In genomic region chr22:50010676-50011446, GRCh38 we compare ENCODE assay signal across 12 cellular contexts. TPM values are rescaled to one million over a fixed set of nuclear protein-coding genes. Genes with fewer than 3 reads are reported as not detected.
DNase-seq lines count a peak whose midpoint lies in the region; ATAC-seq, FAIRE-seq and TF ChIP-seq lines count a peak whose summit lies in the region.
"Had no signal": no experiment of that assay in that cellular context is flagged by ENCODE, and none has a peak within 500 bp of the region (broad histone marks: within the 10 kb centered on the region; RNA-seq: fewer than 3 reads in every experiment).

No MANE protein-coding gene starts in this region.

- no peak for TF ChIP-seq POLR2A in GM12878 (IDR thresholded peaks at IDR 0.05; ENCODE audit: low read depth, low read length)

- peaks cover 31% of the 10 kb centered on the region for H3K27me3 Mint-ChIP-seq in T-helper 17 cell

- intact Hi-C loops in GM12878 (cut with micrococcal nuclease; ENCODE audit: unreplicated experiment) (no loop called here), posterior vena cava (cut with DNase I) (loop anchor here in 1 of 2 donors (5.0 kb wide), 1 partner anchor 79 kb away; no protein-coding TSS in a partner anchor)

- peaks cover 15% of the 10 kb centered on the region for H3K4me1 ChIP-seq in GM12878 (ENCODE audit: control insufficient read depth, insufficient read depth, low read length)

- H3K27me3 ChIP-seq in GM12878 (replicated peaks in 1 of 2; ENCODE audit: control insufficient read depth in 2 of 2, insufficient read depth in 2 of 2, low read length in 1 of 2) = no peaks in the 10 kb centered on the region; a peak in 1 of 4 replicates

- peaks cover 8% of the 10 kb centered on the region for H3K4me1 Mint-ChIP-seq in T-helper 17 cell

- no peak for TF ChIP-seq EP300 in GM12878 (IDR thresholded peaks at IDR 0.05; ENCODE audit: borderline replicate concordance in 1 of 2, control insufficient read depth in 1 of 2, low read depth in 2 of 2, low read length in 2 of 2)

- peak overlapping the region; percentile 58; the same call in 1 of the 2 replicates for H3K4me3 ChIP-seq in GM12878

- ATAC-seq in T-helper 17 cell (peak; percentile 96), GM12878 (peak; percentile 82), HG03520 (IDR thresholded peaks at IDR 0.05; ENCODE audit: unreplicated experiment) (no peak), GM18907 (IDR thresholded peaks at IDR 0.05; ENCODE audit: unreplicated experiment) (no peak)

- H3K79me2 ChIP-seq in GM12878 (ENCODE audit: control insufficient read depth, insufficient read depth, low read length) = no peaks in the 10 kb centered on the region

- peak overlapping the region; percentile 80 for H3K4me3 Mint-ChIP-seq in T-helper 17 cell

- peak overlapping the region; percentile 71 for H3K27ac Mint-ChIP-seq in T-helper 17 cell

- CTCF ChIA-PET in GM12878 (lab: Yijun Ruan, JAX) = interaction anchor here (3.0 kb wide), 1 partner anchor 80 kb away, joined by 11 read pairs; no protein-coding TSS in a partner anchor

- POLR2A ChIA-PET in GM12878 (lab: Charles Lee) = interaction anchor here (1.4 kb wide), 2 partner anchors 39 to 49 kb away, joined by 3 to 6 read pairs; no protein-coding TSS in a partner anchor

- no peaks in the 10 kb centered on the region for H3K36me3 ChIP-seq in GM12878 (ENCODE audit: control insufficient read depth in 2 of 2, insufficient read depth in 2 of 2, low read length in 1 of 2)

- no peaks in the 10 kb centered on the region for H4K20me1 ChIP-seq in GM12878 (ENCODE audit: control insufficient read depth, insufficient read depth)

- no TSS peak for BruUV-seq in GM12878 (replicated peaks; lab: Mats Ljungman, UMichigan)

- DNase-seq in D721Med (ENCODE audit: insufficient read length, low spot score) (peak; percentile 6), T-helper 17 cell (peak; percentile 66 to 71 (median 68)), GM12878 (ENCODE audit: low read depth, low spot score) (no peak), posterior vena cava (ENCODE audit: low spot score) (peak; percentile 64), GM19240 (ENCODE audit: insufficient read length, low spot score) (no peak), NCI-H2107 treated with DMSO at 0.1 percent for 48 hours (lab: John Stamatoyannopoulos, UW; ENCODE audit: unreplicated experiment) (no peak)
- DNase-seq: NCI-H526 treated with DMSO at 0.1 percent for 48 hours had no signal

- SMC1A ChIA-PET in GM12878 (lab: Charles Lee; ENCODE audit: uncharacterized antibody, unreplicated experiment) = no interaction called here

- no peaks in the 10 kb centered on the region for H3K9me3 ChIP-seq in T-helper 17 cell (ENCODE audit: control insufficient read depth, low read length, poor library complexity, severe bottlenecking)
- H3K9me3 ChIP-seq in GM12878 (replicated peaks; ENCODE audit: control insufficient read depth, insufficient read depth, low read length) = no peaks in the 10 kb centered on the region

- H3K4me2 ChIP-seq in GM12878 (ENCODE audit: control insufficient read depth, insufficient read depth) = peak overlapping the region; percentile 59

- no peak for TF ChIP-seq RAD21 in GM12878 (IDR thresholded peaks at IDR 0.05; ENCODE audit: insufficient read depth, low read depth, low read length)

- H2AFZ ChIP-seq in GM12878 (ENCODE audit: control insufficient read depth, low read depth, low read length) = peak overlapping the region; percentile 29

- in situ Hi-C loops in GM12878 (cut with MboI) = no loop called here

- FAIRE-seq in D721Med (lab: Jason Lieb, UNC) (no peak), GM12878 (lab: Jason Lieb, UNC) (no peak)

- no peak for TF ChIP-seq CTCF in D721Med (IDR thresholded peaks at IDR 0.05; ENCODE audit: insufficient read depth, missing control alignments)
- no peak for TF ChIP-seq CTCF in GM12878 (IDR thresholded peaks at IDR 0.05 in 2 of 3, conservative IDR thresholded peaks at IDR 0.05 in 1 of 3; ENCODE audit: control insufficient read depth in 2 of 3, extremely low read depth in 1 of 3, insufficient read depth in 1 of 3, low read depth in 3 of 3, low read length in 3 of 3)

- H3K36me3 Mint-ChIP-seq in T-helper 17 cell (ENCODE audit: low read depth) = peaks cover 2% of the 10 kb centered on the region

- peak overlapping the region; percentile 54; the same call in 1 of the 2 replicates for H3K9ac ChIP-seq in GM12878 (ENCODE audit: control insufficient read depth, insufficient read depth, low read length)

- H3K27ac ChIP-seq in GM12878 (ENCODE audit: control insufficient read depth, insufficient read depth) = peak overlapping the region; percentile 25
- H3K27ac ChIP-seq: HL-60 had no signal

- WGBS in GM12878 (ENCODE audit: insufficient coverage, insufficient replicate concordance, low lambda C conversion rate, missing lambda C conversion rate) = 14% methylated on average over 9 of the region's 61 CpGs

- RAD21 ChIA-PET in GM12878 (lab: Charles Lee; ENCODE audit: unreplicated experiment) = interaction anchor here (1.4 to 1.5 kb wide), 2 partner anchors 20 to 34 kb away, joined by 4 to 6 read pairs; no protein-coding TSS in a partner anchor

TF ChIP-seq in GM12878, 131 proteins besides CTCF, POLR2A, EP300 and RAD21 (continues in another document):
- TF ChIP-seq MEF2B (IDR thresholded peaks at IDR 0.05; ENCODE audit: partially characterized antibody, poor library complexity, severe bottlenecking) (no peak), E2F4 (IDR thresholded peaks at IDR 0.05; ENCODE audit: low read depth, low read length) (no peak)

RNA-seq across cellular contexts. Expression of gene IL17REL, which starts 1.7 kb away (rescaled TPM):
- total RNA-seq in T-helper 17 cell (not detected), GM12878 (2014; rRNA removed) (not detected in 2 replicates), GM12878 (2014; rRNA removed; fragmentation: Illumina TruSeq; extraction: Trizol) (not detected in 2 replicates), GM12878 (2021) (not detected in 2 replicates), posterior vena cava (not detected)
- 0.33 and 0.34 TPM in 2 replicates for total RNA-seq in GM12878 (2013; cell fraction: nucleolus; rRNA removed)
- not detected for polyA plus RNA-seq in GM12878 (2011; ENCODE audit: low read depth)
- polyA plus RNA-seq in GM12878 (2011; rRNA removed) (0.03 TPM in 1 of 2 replicates, not detected in the other), GM12878 (2014; fragmentation: Illumina TruSeq; extraction: Trizol) (not detected in 2 replicates), GM12878 (2014; fragmentation: Nextera tagmentation; extraction: Ambion mirVana) (not detected), GM12878 (2014; rRNA removed) (0.06 TPM in 1 of 2 replicates, not detected in the other), GM12878 (2016; fragmentation: Nextera tagmentation; extraction: Ambion mirVana) (not detected)
- polyA plus RNA-seq in GM12878 (2011; cell fraction: cytosol; rRNA removed) = 0.03 TPM in 1 of 2 replicates, not detected in the other
- 0.10 and 0.20 TPM in 2 replicates for polyA plus RNA-seq in GM12878 (2011; cell fraction: nucleus; rRNA removed)
- polyA plus RNA-seq in GM12878 (2012) = 0.04 TPM in 1 of 2 replicates, not detected in the other
- not detected in 2 replicates for polyA minus RNA-seq in GM12878 (2011; rRNA and poly(A)+ RNA removed)
- polyA minus RNA-seq in GM12878 (2011; cell fraction: cytosol; rRNA and poly(A)+ RNA removed) = not detected in 2 replicates
- not detected in 2 replicates for polyA minus RNA-seq in GM12878 (2011; cell fraction: nucleus; rRNA and poly(A)+ RNA removed)
- total RNA-seq: lung microvascular endothelial cell had no signal

RNA-seq across cellular contexts. Expression of gene TTLL8, which starts 47.2 kb away (rescaled TPM):
- total RNA-seq in T-helper 17 cell (not detected), GM12878 (2014; rRNA removed) (not detected in 2 replicates), GM12878 (2014; rRNA removed; fragmentation: Illumina TruSeq; extraction: Trizol) (not detected in 2 replicates), GM12878 (2021) (not detected in 2 replicates), posterior vena cava (not detected)
- total RNA-seq in GM12878 (2013; cell fraction: nucleolus; rRNA removed) = not detected in 2 replicates
- not detected for polyA plus RNA-seq in GM12878 (2011; ENCODE audit: low read depth)
- polyA plus RNA-seq in GM12878 (2011; rRNA removed) (not detected in 2 replicates), GM12878 (2014; fragmentation: Illumina TruSeq; extraction: Trizol) (not detected in 2 replicates), GM12878 (2014; fragmentation: Nextera tagmentation; extraction: Ambion mirVana) (not detected), GM12878 (2014; rRNA removed) (not detected in 2 replicates), GM12878 (2016; fragmentation: Nextera tagmentation; extraction: Ambion mirVana) (not detected)
- not detected in 2 replicates for polyA plus RNA-seq in GM12878 (2011; cell fraction: cytosol; rRNA removed)
- not detected in 2 replicates for polyA plus RNA-seq in GM12878 (2011; cell fraction: nucleus; rRNA removed)
- not detected in 2 replicates for polyA plus RNA-seq in GM12878 (2012)
- polyA minus RNA-seq in GM12878 (2011; rRNA and poly(A)+ RNA removed) = not detected in 2 replicates
- polyA minus RNA-seq in GM12878 (2011; cell fraction: cytosol; rRNA and poly(A)+ RNA removed) = not detected in 2 replicates
- not detected in 2 replicates for polyA minus RNA-seq in GM12878 (2011; cell fraction: nucleus; rRNA and poly(A)+ RNA removed)
- total RNA-seq: activated CD8-positive, alpha-beta memory T cell treated with anti-CD3 and anti-CD28 coated beads for 36 hours; lung microvascular endothelial cell had no signal

RNA-seq across cellular contexts. Expression of gene PIM3, which starts 50.3 kb away (rescaled TPM):
- total RNA-seq in T-helper 17 cell (100 to 1,000 TPM; 227 to 241 TPM), GM12878 (2014; rRNA removed) (44.7 and 51.8 TPM in 2 replicates), GM12878 (2014; rRNA removed; fragmentation: Illumina TruSeq; extraction: Trizol) (11.0 and 11.9 TPM in 2 replicates), GM12878 (2021) (59.5 and 60.8 TPM in 2 replicates), posterior vena cava (10 to 100 TPM; 29.9 to 37.2 TPM)
- total RNA-seq in GM12878 (2013; cell fraction: nucleolus; rRNA removed) = 27.8 and 36.0 TPM in 2 replicates
- polyA plus RNA-seq in GM12878 (2011; ENCODE audit: low read depth) = 6.5 TPM
- polyA plus RNA-seq in GM12878 (2011; rRNA removed) (8.6 and 12.4 TPM in 2 replicates), GM12878 (2014; fragmentation: Illumina TruSeq; extraction: Trizol) (2.2 and 6.2 TPM in 2 replicates), GM12878 (2014; fragmentation: Nextera tagmentation; extraction: Ambion mirVana) (1 to 10 TPM in 1 of 2 experiments, under 1 TPM in 1; 0.31 to 1.5 TPM), GM12878 (2014; rRNA removed) (57.0 and 57.8 TPM in 2 replicates), GM12878 (2016; fragmentation: Nextera tagmentation; extraction: Ambion mirVana) (10 to 100 TPM; 12.4 to 34.3 TPM)
- 31.3 and 38.2 TPM in 2 replicates for polyA plus RNA-seq in GM12878 (2011; cell fraction: cytosol; rRNA removed)
- polyA plus RNA-seq in GM12878 (2011; cell fraction: nucleus; rRNA removed) = 84.4 and 94.5 TPM in 2 replicates
- 30.9 and 46.0 TPM in 2 replicates for polyA plus RNA-seq in GM12878 (2012)
- polyA minus RNA-seq in GM12878 (2011; rRNA and poly(A)+ RNA removed) = 3.9 and 14.1 TPM in 2 replicates
- polyA minus RNA-seq in GM12878 (2011; cell fraction: cytosol; rRNA and poly(A)+ RNA removed) = 14.2 and 18.4 TPM in 2 replicates
- polyA minus RNA-seq in GM12878 (2011; cell fraction: nucleus; rRNA and poly(A)+ RNA removed) = 22.6 and 39.2 TPM in 2 replicates

Comparison
In these comparisons a context has a peak if more than half of its experiments do, and no peak if none do; other contexts are left out.
1. DNase-seq: peak in D721Med (single experiment), T-helper 17 cell (3 of 3) and posterior vena cava (single experiment); none in GM12878 (single experiment), GM19240 (single experiment) and NCI-H2107 treated with DMSO at 0.1 percent for 48 hours (single experiment).
2. ATAC-seq: peak in T-helper 17 cell (single experiment) and GM12878 (single experiment); none in HG03520 (single experiment) and GM18907 (single experiment).